ENCODE assay signal across 10 cellular contexts in genomic region chr4:36310793-36311192, GRCh38. TPM values are rescaled to one million over a fixed set of nuclear protein-coding genes. Genes with fewer than 3 reads are reported as not detected.
DNase-seq lines count a peak whose midpoint lies in the region; ATAC-seq and TF ChIP-seq lines count a peak whose summit lies in the region.
"Had no signal": no experiment of that assay in that cellular context is flagged by ENCODE, and none has a peak within 500 bp of the region (broad histone marks: within the 10 kb centered on the region; RNA-seq: fewer than 3 reads in every experiment).

No MANE protein-coding gene starts in this region.

- H3K36me3 ChIP-seq in left lung: no peaks in the 10 kb centered on the region
- no peaks in the 10 kb centered on the region for H3K36me3 ChIP-seq in stomach

- no peaks in the 10 kb centered on the region for H3K27me3 ChIP-seq in left lung
- no peaks in the 10 kb centered on the region for H3K27me3 ChIP-seq in stomach

- H3K9me3 ChIP-seq in left lung: no peaks in the 10 kb centered on the region
- no peaks in the 10 kb centered on the region for H3K9me3 ChIP-seq in stomach

- no peak for TF ChIP-seq EP300 in stomach (IDR thresholded peaks at IDR 0.05)

- intact Hi-C loops in left lung (cut with DNase I) (no loop called here), stomach (cut with DNase I; ENCODE audit: low total_unique reads) (no loop called here)

- TF ChIP-seq CTCF in left lung (IDR thresholded peaks at IDR 0.05) (no peak), stomach (IDR thresholded peaks at IDR 0.05) (no peak)

- H3K4me3 ChIP-seq in left lung: no peak overlapping the region
- no peak overlapping the region for H3K4me3 ChIP-seq in stomach

- 57 to 71% (median 63%) methylated on average over 8 of the region's 8 CpGs for WGBS in stomach, 5 donors

- peak; percentile 88 for ATAC-seq in GM18505 (IDR thresholded peaks at IDR 0.05; ENCODE audit: unreplicated experiment)
- peak; percentile 79 for ATAC-seq in HG02588 (IDR thresholded peaks at IDR 0.05; ENCODE audit: unreplicated experiment)
- peak; percentile 73 for ATAC-seq in left lung
- ATAC-seq: HCT116 had no signal

- DNase-seq in NCI-H748 (lab: John Stamatoyannopoulos, UW; ENCODE audit: unreplicated experiment) (peak; percentile 62), left lung (peak in 1 of 2 donors; percentile 56), NCI-H1417 treated with DMSO at 0.1 percent for 48 hours (lab: John Stamatoyannopoulos, UW) (no peak), stomach (no peak)
- DNase-seq in stimulated activated CD4-positive, alpha-beta T cell treated with anti-CD3 and anti-CD28 coated beads, Interleukin-4, amount 100 ng/mL, for 24 hours: no peak
- DNase-seq in stimulated activated CD4-positive, alpha-beta T cell treated with anti-CD3 and anti-CD28 coated beads, Interleukin-12 subunit alpha, Interleukin-12 subunit beta, amount 100 ng/mL, for 4 hours: no peak

- peaks cover 4 to 46% of the 10 kb centered on the region in 2 donors for H3K4me1 ChIP-seq in left lung
- peaks cover 0 to 15% (median 0%) of the 10 kb centered on the region in 4 donors for H3K4me1 ChIP-seq in stomach

- no peak for TF ChIP-seq POLR2A in GM18505 (IDR thresholded peaks at IDR 0.05; ENCODE audit: borderline replicate concordance, extremely low read depth, insufficient read depth, insufficient read length)
- no peak for TF ChIP-seq POLR2A in stomach (IDR thresholded peaks at IDR 0.05)

- H3K27ac ChIP-seq in left lung: peak overlapping the region in 1 of 2 donors; percentile 84
- H3K27ac ChIP-seq in stomach: no peak overlapping the region

RNA-seq across cellular contexts. Expression of gene DTHD1, which starts 29.4 kb away (rescaled TPM):
- total RNA-seq in left lung (1 to 10 TPM in 1 of 2 donors, under 1 TPM in 1; 0.38 to 5.8 TPM), stomach (1 to 10 TPM in 1 of 5 donors, not detected in 4; 1.2 TPM)
- polyA plus RNA-seq in stomach: not detected
- polyA plus RNA-seq: keratinocyte had no signal
